In genomic region chrX:154020500-154021115, GRCh38 we compare ENCODE assay signal across 8 cellular contexts. TPM values are rescaled to one million over a fixed set of nuclear protein-coding genes. Genes with fewer than 3 reads are reported as not detected.
DNase-seq lines count a peak whose midpoint lies in the region; ATAC-seq and TF ChIP-seq lines count a peak whose summit lies in the region.

No MANE protein-coding gene starts in this region.

- H3K4me3 ChIP-seq in cardiac muscle cell = peak overlapping the region; percentile 23
- H3K4me3 ChIP-seq in thymus (ENCODE audit: low read length) = peak overlapping the region; percentile 69

- H3K36me3 ChIP-seq in cardiac muscle cell = no peaks in the 10 kb centered on the region
- H3K36me3 ChIP-seq in thymus (ENCODE audit: control insufficient read depth, insufficient read depth) = peaks cover 24% of the 10 kb centered on the region

- no peak for TF ChIP-seq CTCF in cardiac muscle cell (IDR thresholded peaks at IDR 0.05; ENCODE audit: low read depth, low read length)

- H3K36me3 Mint-ChIP-seq in activated T-helper 17 cell treated with anti-CD3 and anti-CD28 coated beads, Interleukin-2, amount 50 U/mL, for 72 hours (ENCODE audit: low read depth) = peaks cover 45% of the 10 kb centered on the region
- peaks cover 0 to 3% (median 0%) of the 10 kb centered on the region in 3 donors for H3K36me3 Mint-ChIP-seq in immature natural killer cell

- peak overlapping the region; percentile 91 for H3K4me3 Mint-ChIP-seq in activated T-helper 17 cell treated with anti-CD3 and anti-CD28 coated beads, Interleukin-2, amount 50 U/mL, for 72 hours
- H3K4me3 Mint-ChIP-seq in immature natural killer cell = peak overlapping the region; percentile 79 to 87 (median 84)

- DNase-seq in cardiac muscle cell (ENCODE audit: low read depth in 1 of 2, low spot score in 1 of 2) (no peak), Right ventricle myocardium inferior (ENCODE audit: missing footprints) (no peak), immature natural killer cell (no peak), NCI-H446 (lab: John Stamatoyannopoulos, UW) (no peak), DMS53 treated with DMSO at 0.1 percent for 48 hours (lab: John Stamatoyannopoulos, UW; ENCODE audit: unreplicated experiment) (no peak)

- no peaks in the 10 kb centered on the region for H3K9me3 ChIP-seq in cardiac muscle cell (ENCODE audit: low read depth)
- H3K9me3 ChIP-seq in thymus (ENCODE audit: control insufficient read depth) = no peaks in the 10 kb centered on the region

- H3K27ac Mint-ChIP-seq in activated T-helper 17 cell treated with anti-CD3 and anti-CD28 coated beads, Interleukin-2, amount 50 U/mL, for 72 hours = peak overlapping the region; percentile 96
- peak overlapping the region; percentile 87 to 93 (median 90) for H3K27ac Mint-ChIP-seq in immature natural killer cell

- H3K27me3 ChIP-seq in cardiac muscle cell = no peaks in the 10 kb centered on the region
- no peaks in the 10 kb centered on the region for H3K27me3 ChIP-seq in thymus (ENCODE audit: control insufficient read depth, insufficient read depth)

- intact Hi-C loops in Right ventricle myocardium inferior (cut with DNase I) = no loop called here

- ATAC-seq in Right ventricle myocardium inferior (no peak), HG03520 (IDR thresholded peaks at IDR 0.05; ENCODE audit: unreplicated experiment) (no peak)
- peak; percentile 28 for ATAC-seq in activated T-helper 17 cell treated with anti-CD3 and anti-CD28 coated beads, Interleukin-2, amount 50 U/mL, for 72 hours (replicated peaks)

- no peaks in the 10 kb centered on the region for H3K4me1 Mint-ChIP-seq in activated T-helper 17 cell treated with anti-CD3 and anti-CD28 coated beads, Interleukin-2, amount 50 U/mL, for 72 hours
- H3K4me1 Mint-ChIP-seq in immature natural killer cell = peaks cover 5 to 11% of the 10 kb centered on the region in 2 donors

- H3K27me3 Mint-ChIP-seq in activated T-helper 17 cell treated with anti-CD3 and anti-CD28 coated beads, Interleukin-2, amount 50 U/mL, for 72 hours = no peaks in the 10 kb centered on the region
- H3K27me3 Mint-ChIP-seq in immature natural killer cell (ENCODE audit: low read depth in 3 of 3) = peaks cover 0 to 8% (median 8%) of the 10 kb centered on the region in 3 donors

- H3K4me1 ChIP-seq in cardiac muscle cell (ENCODE audit: low read depth) = peaks cover 34% of the 10 kb centered on the region
- H3K4me1 ChIP-seq in thymus (ENCODE audit: control insufficient read depth, insufficient read depth, low read length) = peaks cover 4% of the 10 kb centered on the region

- WGBS in thymus = 28% methylated on average over 12 of the region's 12 CpGs

- H3K27ac ChIP-seq in cardiac muscle cell (peak overlapping the region; percentile 73), thymus (ENCODE audit: low read depth) (peak overlapping the region; percentile 86)

- H3K9me3 Mint-ChIP-seq in activated T-helper 17 cell treated with anti-CD3 and anti-CD28 coated beads, Interleukin-2, amount 50 U/mL, for 72 hours = no peaks in the 10 kb centered on the region
- no peaks in the 10 kb centered on the region for H3K9me3 Mint-ChIP-seq in immature natural killer cell

RNA-seq across cellular contexts. Expression of gene IRAK1, which starts 0.9 kb away (rescaled TPM):
- total RNA-seq in cardiac muscle cell (22.7 and 27.3 TPM in 2 replicates), Right ventricle myocardium inferior (38.6 TPM)
- polyA plus RNA-seq in cardiac muscle cell (31.1 and 31.7 TPM in 2 replicates), immature natural killer cell (10 to 100 TPM; 39.0 to 81.9 (median 46.6) TPM), thymus (44.0 TPM)
- 100 to 1,000 TPM; 113 to 224 TPM for total RNA-seq in activated T-helper 17 cell treated with anti-CD3 and anti-CD28 coated beads, Interleukin-2, amount 50 U/mL, for 72 hours

RNA-seq across cellular contexts. Expression of gene TMEM187, which starts 48.1 kb away (rescaled TPM):
- 12.9 and 13.4 TPM in 2 replicates for total RNA-seq in cardiac muscle cell
- 12.9 and 14.6 TPM in 2 replicates for polyA plus RNA-seq in cardiac muscle cell
- total RNA-seq in Right ventricle myocardium inferior = 6.9 TPM
- total RNA-seq in activated T-helper 17 cell treated with anti-CD3 and anti-CD28 coated beads, Interleukin-2, amount 50 U/mL, for 72 hours = 1 to 10 TPM; 7.1 to 7.8 TPM
- polyA plus RNA-seq in immature natural killer cell = 10 to 100 TPM in 1 of 3 donors, 1 to 10 TPM in 2; 4.1 to 17.5 (median 5.2) TPM
- 6.9 TPM for polyA plus RNA-seq in thymus

RNA-seq across cellular contexts. Expression of gene HCFC1, which starts 49.0 kb away (rescaled TPM):
- total RNA-seq in cardiac muscle cell (72.7 and 85.6 TPM in 2 replicates), Right ventricle myocardium inferior (25.4 TPM)
- polyA plus RNA-seq in cardiac muscle cell (21.5 and 30.1 TPM in 2 replicates), immature natural killer cell (10 to 100 TPM in 1 of 3 donors, 1 to 10 TPM in 2; 1.0 to 14.6 (median 2.9) TPM), thymus (21.9 TPM)
- total RNA-seq in activated T-helper 17 cell treated with anti-CD3 and anti-CD28 coated beads, Interleukin-2, amount 50 U/mL, for 72 hours = 100 to 1,000 TPM in 1 of 2 donors, 10 to 100 TPM in 1; 85.5 to 134 TPM
